ENCODE assay signal across 24 cellular contexts in genomic region chr11:115884800-115885445, GRCh38.
"Had no signal": no experiment of that assay in that cellular context is flagged by ENCODE, and none has a peak within 500 bp of the region (broad histone marks: within the 10 kb centered on the region; RNA-seq: fewer than 3 reads in every experiment).

No MANE protein-coding gene starts in this region.

- H3K4me1 Mint-ChIP-seq: activated CD4-positive, alpha-beta memory T cell treated with anti-CD3 and anti-CD28 coated beads, Interleukin-2, amount 10 ng/mL, durations not matched to agents 7 days and 5 days; activated naive CD4-positive, alpha-beta T cell treated with anti-CD3 and anti-CD28 coated beads, Interleukin-2, amount 10 ng/mL, durations not matched to agents 7 days and 5 days; naive thymus-derived CD8-positive, alpha-beta T cell; stimulated activated memory B cell treated with anti-CD40 and anti-IgM and Interleukin-4, amounts not matched to agents 10 μg/mL and 1 μg/mL and 100 μg/mL, for 72 hours; T-helper 17 cell had no signal

- H3K27ac ChIP-seq: body of pancreas, epithelial cell of prostate, gastroesophageal sphincter, right lobe of liver, transverse colon, uterus had no signal

- H3K9me3 ChIP-seq: body of pancreas, right lobe of liver, uterus had no signal

- DNase-seq: activated CD4-positive, alpha-beta memory T cell treated with anti-CD3 and anti-CD28 coated beads, Interleukin-2, amount 10 ng/mL, durations not matched to agents 7 days and 5 days; activated CD4-positive, alpha-beta T cell treated with anti-CD3 and anti-CD28 coated beads for 4 hours; activated CD4-positive, CD25-positive, alpha-beta regulatory T cell; activated effector memory CD4-positive, alpha-beta T cell treated with Interleukin-2 at 50 U/mL for 16 hours; activated naive CD4-positive, alpha-beta T cell treated with anti-CD3 and anti-CD28 coated beads, Interleukin-2, amount 10 ng/mL, durations not matched to agents 7 days and 5 days; activated T-cell treated with anti-CD3 and anti-CD28 coated beads, Interleukin-2, amount 50 U/mL, for 72 hours; amygdala; body of pancreas; central memory CD4-positive, alpha-beta T cell; head of caudate nucleus; naive thymus-derived CD8-positive, alpha-beta T cell; occipital lobe; right lobe of liver; small intestine; stimulated activated CD4-positive, alpha-beta T cell treated with anti-CD3 and anti-CD28 coated beads, Interleukin-2, amount 100 ng/mL, for 24 hours; SW 1271; T-helper 17 cell; transverse colon; uterus had no signal

- H3K36me3 Mint-ChIP-seq: activated naive CD4-positive, alpha-beta T cell treated with anti-CD3 and anti-CD28 coated beads, Interleukin-2, amount 10 ng/mL, durations not matched to agents 7 days and 5 days; naive thymus-derived CD8-positive, alpha-beta T cell; stimulated activated memory B cell treated with anti-CD40 and anti-IgM and Interleukin-4, amounts not matched to agents 10 μg/mL and 1 μg/mL and 100 μg/mL, for 72 hours had no signal

- ATAC-seq: activated T-cell treated with anti-CD3 and anti-CD28 coated beads, Interleukin-2, amount 50 U/mL, for 72 hours; body of pancreas; gastroesophageal sphincter; left lobe of liver; naive thymus-derived CD8-positive, alpha-beta T cell; stimulated activated memory B cell treated with anti-CD40 and anti-IgM and Interleukin-4, amounts not matched to agents 10 μg/mL and 1 μg/mL and 100 μg/mL, for 72 hours; T-helper 17 cell had no signal

- H3K27ac Mint-ChIP-seq: activated CD4-positive, alpha-beta memory T cell treated with anti-CD3 and anti-CD28 coated beads, Interleukin-2, amount 10 ng/mL, durations not matched to agents 7 days and 5 days; activated naive CD4-positive, alpha-beta T cell treated with anti-CD3 and anti-CD28 coated beads, Interleukin-2, amount 10 ng/mL, durations not matched to agents 7 days and 5 days; activated T-cell treated with anti-CD3 and anti-CD28 coated beads, Interleukin-2, amount 50 U/mL, for 72 hours; stimulated activated memory B cell treated with anti-CD40 and anti-IgM and Interleukin-4, amounts not matched to agents 10 μg/mL and 1 μg/mL and 100 μg/mL, for 72 hours; T-helper 17 cell had no signal

- H3K27me3 ChIP-seq: body of pancreas, right lobe of liver, transverse colon, uterus had no signal

- H3K36me3 ChIP-seq: gastroesophageal sphincter, right lobe of liver, transverse colon, uterus had no signal

- H3K27me3 Mint-ChIP-seq: activated CD4-positive, alpha-beta memory T cell treated with anti-CD3 and anti-CD28 coated beads, Interleukin-2, amount 10 ng/mL, durations not matched to agents 7 days and 5 days; activated naive CD4-positive, alpha-beta T cell treated with anti-CD3 and anti-CD28 coated beads, Interleukin-2, amount 10 ng/mL, durations not matched to agents 7 days and 5 days; T-helper 17 cell had no signal

- H3K4me3 Mint-ChIP-seq: activated CD4-positive, alpha-beta memory T cell treated with anti-CD3 and anti-CD28 coated beads, Interleukin-2, amount 10 ng/mL, durations not matched to agents 7 days and 5 days; activated naive CD4-positive, alpha-beta T cell treated with anti-CD3 and anti-CD28 coated beads, Interleukin-2, amount 10 ng/mL, durations not matched to agents 7 days and 5 days; activated T-cell treated with anti-CD3 and anti-CD28 coated beads, Interleukin-2, amount 50 U/mL, for 72 hours; naive thymus-derived CD8-positive, alpha-beta T cell; stimulated activated memory B cell treated with anti-CD40 and anti-IgM and Interleukin-4, amounts not matched to agents 10 μg/mL and 1 μg/mL and 100 μg/mL, for 72 hours; T-helper 17 cell had no signal

- H3K4me3 ChIP-seq: body of pancreas, gastroesophageal sphincter, lung, right lobe of liver, transverse colon, uterus had no signal

- H3K4me1 ChIP-seq: body of pancreas, right lobe of liver, uterus had no signal
